In genomic region chr7:131328387-131329175, GRCh38 we compare ENCODE assay signal across 8 cellular contexts. TPM values are rescaled to one million over a fixed set of nuclear protein-coding genes. Genes with fewer than 3 reads are reported as not detected.
A peak's percentile ranks its signal among the peaks of the same experiment; 100 is the strongest.
DNase-seq lines count a peak whose midpoint lies in the region; ATAC-seq, FAIRE-seq and TF ChIP-seq lines count a peak whose summit lies in the region.

No MANE protein-coding gene starts in this region.

- in situ Hi-C loops in G401 (cut with HindIII; ENCODE audit: low sequenced_read_pairs) (no loop called here), GM12878 (cut with MboI) (no loop called here)

- ATAC-seq in GM12878 (peak; percentile 1; the same call in 2 of the 3 replicates), esophagus mucosa (no peak), HG02610 (IDR thresholded peaks at IDR 0.05; ENCODE audit: unreplicated experiment) (no peak)
- ATAC-seq in stimulated activated naive B cell treated with anti-CD40 and anti-IgM and Interleukin-4, amounts not matched to agents 10 μg/mL and 1 μg/mL and 100 μg/mL, for 72 hours (replicated peaks) = no peak

- H3K9me3 ChIP-seq in Karpas-422 (ENCODE audit: low read length) = peaks cover 2% of the 10 kb centered on the region; the same call in 1 of the 2 replicates
- H3K9me3 ChIP-seq in GM12878 (replicated peaks; ENCODE audit: control insufficient read depth, insufficient read depth, low read length) = peaks cover 3% of the 10 kb centered on the region; the same call in 2 of the 3 replicates

- H3K36me3 ChIP-seq in Karpas-422 (ENCODE audit: insufficient read depth, low read length) = peaks cover 22% of the 10 kb centered on the region
- H3K36me3 ChIP-seq in GM12878 (ENCODE audit: control insufficient read depth in 2 of 2, insufficient read depth in 2 of 2, low read length in 1 of 2) = peaks cover 0 to 4% of the 10 kb centered on the region in 2 experiments; a peak in 1 of 4 replicates

- TF ChIP-seq RAD21 in GM12878 (IDR thresholded peaks at IDR 0.05; ENCODE audit: insufficient read depth, low read depth, low read length) = no peak

- H3K4me1 ChIP-seq in Karpas-422 (ENCODE audit: low read length) (peaks cover 41% of the 10 kb centered on the region), GM12878 (ENCODE audit: control insufficient read depth, insufficient read depth, low read length) (0 out of 2 replicates have a peak, but pooled peaks cover 3% of the 10 kb centered on the region)

- H3K4me3 Mint-ChIP-seq in stimulated activated naive B cell treated with anti-CD40 and anti-IgM and Interleukin-4, amounts not matched to agents 10 μg/mL and 1 μg/mL and 100 μg/mL, for 72 hours = peak overlapping the region; percentile 88 to 94

- H3K9me2 ChIP-seq in Karpas-422 (replicated peaks; ENCODE audit: insufficient read depth, low read length) = no peaks in the 10 kb centered on the region

- TF ChIP-seq EP300 in GM12878 (IDR thresholded peaks at IDR 0.05; ENCODE audit: borderline replicate concordance in 1 of 2, control insufficient read depth in 1 of 2, low read depth in 2 of 2, low read length in 2 of 2) = no peak

- H3K27me3 Mint-ChIP-seq in stimulated activated naive B cell treated with anti-CD40 and anti-IgM and Interleukin-4, amounts not matched to agents 10 μg/mL and 1 μg/mL and 100 μg/mL, for 72 hours = no peaks in the 10 kb centered on the region

- peaks cover 35 to 50% of the 10 kb centered on the region in 2 donors for H3K4me1 Mint-ChIP-seq in stimulated activated naive B cell treated with anti-CD40 and anti-IgM and Interleukin-4, amounts not matched to agents 10 μg/mL and 1 μg/mL and 100 μg/mL, for 72 hours

- no peak for TF ChIP-seq POLR2A in GM12878 (IDR thresholded peaks at IDR 0.05; ENCODE audit: low read depth, low read length)

- H3K27me3 ChIP-seq in Karpas-422 (ENCODE audit: low read length) (no peaks in the 10 kb centered on the region), GM12878 (replicated peaks in 1 of 2; ENCODE audit: control insufficient read depth in 2 of 2, insufficient read depth in 2 of 2, low read length in 1 of 2) (no peaks in the 10 kb centered on the region)

- CTCF ChIA-PET in GM12878 (lab: Yijun Ruan, JAX) = interaction anchor here (1.1 kb wide), 2 partner anchors 7 to 16 kb away, joined by 3 to 5 read pairs; no protein-coding TSS in a partner anchor

- TF ChIP-seq CTCF in GM12878 (IDR thresholded peaks at IDR 0.05 in 2 of 3, conservative IDR thresholded peaks at IDR 0.05 in 1 of 3; ENCODE audit: control insufficient read depth in 2 of 3, extremely low read depth in 1 of 3, insufficient read depth in 1 of 3, low read depth in 3 of 3, low read length in 3 of 3) = no peak

- RAD21 ChIA-PET in GM12878 (lab: Charles Lee; ENCODE audit: unreplicated experiment) = interaction anchor here (0.6 to 2.3 kb wide), 8 partner anchors 19 to 262 kb away, joined by 3 to 11 read pairs (median 4); no protein-coding TSS in a partner anchor

- H3K27ac ChIP-seq in Karpas-422 (ENCODE audit: low read length) (peak overlapping the region; percentile 79), GM12878 (ENCODE audit: control insufficient read depth, insufficient read depth) (peak overlapping the region; percentile 97)

- no peak for FAIRE-seq in GM12878 (lab: Jason Lieb, UNC)

- intact Hi-C loops in GM12878 (cut with micrococcal nuclease; ENCODE audit: unreplicated experiment) = loop anchor here (5.0 to 10.0 kb wide), 3 partner anchors 206 to 364 kb away; no protein-coding TSS in a partner anchor

- peaks cover 13 to 22% of the 10 kb centered on the region in 2 donors for H3K36me3 Mint-ChIP-seq in stimulated activated naive B cell treated with anti-CD40 and anti-IgM and Interleukin-4, amounts not matched to agents 10 μg/mL and 1 μg/mL and 100 μg/mL, for 72 hours

- peak overlapping the region; percentile 99 for H3K9ac ChIP-seq in Karpas-422 (ENCODE audit: low read length)
- peak overlapping the region; percentile 87 for H3K9ac ChIP-seq in GM12878 (ENCODE audit: control insufficient read depth, insufficient read depth, low read length)

- peak overlapping the region; percentile 88 for H3K4me3 ChIP-seq in Karpas-422 (ENCODE audit: low read length)
- H3K4me3 ChIP-seq in GM12878 = peak overlapping the region; percentile 88

- H2AFZ ChIP-seq in Karpas-422 (ENCODE audit: low read length) (peak overlapping the region; percentile 94), GM12878 (ENCODE audit: control insufficient read depth, low read depth, low read length) (peak overlapping the region; percentile 100)

- 14% methylated on average over 19 of the region's 19 CpGs for WGBS in GM12878 (ENCODE audit: insufficient coverage, insufficient replicate concordance, low lambda C conversion rate, missing lambda C conversion rate)

- POLR2A ChIA-PET in GM12878 (lab: Charles Lee) = interaction anchor here (0.6 to 2.1 kb wide), 9 partner anchors 16 to 443 kb away, joined by 3 to 12 read pairs (median 3); no protein-coding TSS in a partner anchor

- TSS peak; percentile 65 for BruUV-seq in GM12878 (replicated peaks; lab: Mats Ljungman, UMichigan)

- DNase-seq in G401 (ENCODE audit: low spot score) (peak; percentile 39), Karpas-422 (no peak), GM12878 (ENCODE audit: low read depth, low spot score) (no peak), iris pigment epithelial cell (ENCODE audit: low read depth) (peak; percentile 31)
- no peak for DNase-seq in stimulated activated naive B cell treated with anti-CD40 and anti-IgM and Interleukin-4, amounts not matched to agents 10 μg/mL and 1 μg/mL and 100 μg/mL, for 72 hours
- DNase-seq in stimulated activated naive CD4-positive, alpha-beta T cell treated with Interleukin-2 at 50 U/mL for 16 hours (lab: John Stamatoyannopoulos, UW) = no peak

- H3K4me2 ChIP-seq in Karpas-422 (ENCODE audit: low read depth, low read length, poor library complexity, severe bottlenecking) (peak overlapping the region; percentile 98), GM12878 (ENCODE audit: control insufficient read depth, insufficient read depth) (peak overlapping the region; percentile 72)

- no peaks in the 10 kb centered on the region for H3K9me3 Mint-ChIP-seq in stimulated activated naive B cell treated with anti-CD40 and anti-IgM and Interleukin-4, amounts not matched to agents 10 μg/mL and 1 μg/mL and 100 μg/mL, for 72 hours

- H3K27ac Mint-ChIP-seq in stimulated activated naive B cell treated with anti-CD40 and anti-IgM and Interleukin-4, amounts not matched to agents 10 μg/mL and 1 μg/mL and 100 μg/mL, for 72 hours = peak overlapping the region; percentile 95

- peaks cover 63% of the 10 kb centered on the region for H3K79me2 ChIP-seq in Karpas-422 (ENCODE audit: low read length)
- peaks cover 61% of the 10 kb centered on the region for H3K79me2 ChIP-seq in GM12878 (ENCODE audit: control insufficient read depth, insufficient read depth, low read length)

- no peaks in the 10 kb centered on the region; the same call in 1 of the 2 replicates for H4K20me1 ChIP-seq in Karpas-422 (ENCODE audit: insufficient read depth, low read depth, low read length)
- H4K20me1 ChIP-seq in GM12878 (ENCODE audit: control insufficient read depth, insufficient read depth) = no peaks in the 10 kb centered on the region

- SMC1A ChIA-PET in GM12878 (lab: Charles Lee; ENCODE audit: uncharacterized antibody, unreplicated experiment) = interaction anchor here (1.0 to 2.1 kb wide), 6 partner anchors 8 to 372 kb away, joined by 3 to 12 read pairs (median 4); no protein-coding TSS in a partner anchor

TF ChIP-seq in GM12878, 131 proteins besides CTCF, POLR2A, EP300 and RAD21 (continues in another document):
- TF ChIP-seq CBX5 (IDR thresholded peaks at IDR 0.05; ENCODE audit: low read depth) = no peak
- TF ChIP-seq MAX (IDR thresholded peaks at IDR 0.05; ENCODE audit: low read depth, low read length) = no peak
- TF ChIP-seq MXI1 (IDR thresholded peaks at IDR 0.05; ENCODE audit: low read depth, low read length) = 0 out of 2 replicates have a peak, but pooled peaks have one; percentile 25
- TF ChIP-seq EED (IDR thresholded peaks at IDR 0.05; ENCODE audit: low read depth) = no peak
- TF ChIP-seq SPI1 (IDR thresholded peaks at IDR 0.05; ENCODE audit: borderline replicate concordance, insufficient read depth, low read depth, low read length) = no peak
- no peak for TF ChIP-seq NRF1 (conservative IDR thresholded peaks at IDR 0.05; ENCODE audit: low read depth, low read length)

RNA-seq across cellular contexts. Expression of gene MKLN1, which starts 0.9 kb away (rescaled TPM):
- total RNA-seq in G401 (2014; rRNA removed; shearing (Covaris generic)) = 25.2 and 37.5 TPM in 2 replicates
- total RNA-seq in Karpas-422 (2014; rRNA removed; shearing (Covaris generic); ENCODE audit: low replicate concordance) = 17.2 and 70.8 TPM in 2 replicates
- 203 and 221 TPM in 2 replicates for total RNA-seq in GM12878 (2013; cell fraction: nucleolus; rRNA removed)
- 16.7 and 19.9 TPM in 2 replicates for total RNA-seq in GM12878 (2014; rRNA removed)
- total RNA-seq in GM12878 (2014; rRNA removed; fragmentation: Illumina TruSeq; extraction: Trizol) = 26.7 and 30.3 TPM in 2 replicates
- 26.2 and 33.5 TPM in 2 replicates for total RNA-seq in GM12878 (2021)
- polyA plus RNA-seq in GM12878 (2011; ENCODE audit: low read depth) = 9.1 TPM
- 55.8 and 65.7 TPM in 2 replicates for polyA plus RNA-seq in GM12878 (2011; rRNA removed)
- polyA plus RNA-seq in GM12878 (2011; cell fraction: cytosol; rRNA removed) = 24.5 and 33.2 TPM in 2 replicates
- 35.8 and 46.4 TPM in 2 replicates for polyA plus RNA-seq in GM12878 (2011; cell fraction: nucleus; rRNA removed)
- 13.0 and 20.4 TPM in 2 replicates for polyA plus RNA-seq in GM12878 (2012)
- 21.7 and 31.9 TPM in 2 replicates for polyA plus RNA-seq in GM12878 (2014; fragmentation: Illumina TruSeq; extraction: Trizol)
- polyA plus RNA-seq in GM12878 (2014; fragmentation: Nextera tagmentation; extraction: Ambion mirVana) = 10 to 100 TPM; 16.4 to 31.8 TPM
- polyA plus RNA-seq in GM12878 (2014; rRNA removed) = 12.4 and 13.6 TPM in 2 replicates
- polyA plus RNA-seq in GM12878 (2016; fragmentation: Nextera tagmentation; extraction: Ambion mirVana) = 10 to 100 TPM; 37.4 to 39.1 TPM
- 133 and 162 TPM in 2 replicates for polyA minus RNA-seq in GM12878 (2011; rRNA and poly(A)+ RNA removed)
- 23.1 and 24.2 TPM in 2 replicates for polyA minus RNA-seq in GM12878 (2011; cell fraction: cytosol; rRNA and poly(A)+ RNA removed)
- 57.9 and 94.6 TPM in 2 replicates for polyA minus RNA-seq in GM12878 (2011; cell fraction: nucleus; rRNA and poly(A)+ RNA removed)
- 26.7 TPM for total RNA-seq in esophagus mucosa

Comparison
In these comparisons a context has a peak if more than half of its experiments do, and no peak if none do; other contexts are left out.
1. DNase-seq: peak in G401 (single experiment) and iris pigment epithelial cell (single experiment); none in Karpas-422 (single experiment), GM12878 (single experiment), stimulated activated naive B cell treated with anti-CD40 and anti-IgM and Interleukin-4, amounts not matched to agents 10 μg/mL and 1 μg/mL and 100 μg/mL, for 72 hours (single experiment) and stimulated activated naive CD4-positive, alpha-beta T cell treated with Interleukin-2 at 50 U/mL for 16 hours (single experiment).